Comparison of ENCODE assay signal across 24 cellular contexts in the genomic region with DNA sequence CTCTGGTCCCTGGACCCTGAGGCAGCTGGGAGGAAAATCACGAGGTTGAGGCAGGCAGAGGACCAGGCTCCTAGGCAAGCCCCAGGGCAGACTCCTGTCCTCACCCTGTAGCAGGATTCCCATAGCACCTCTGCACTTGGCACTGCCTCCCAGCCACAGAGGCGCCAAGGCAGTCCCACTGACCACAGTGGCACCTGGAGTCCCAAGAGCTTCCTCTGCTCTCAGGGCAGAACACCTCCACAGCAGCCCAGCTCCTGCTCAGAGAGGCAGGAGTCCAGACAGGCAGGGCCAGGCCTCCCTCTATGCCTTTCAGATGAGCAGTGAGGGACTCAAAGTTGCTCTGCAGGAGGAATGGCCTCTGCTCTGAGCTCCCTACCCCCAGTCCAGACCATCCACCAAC. TPM values are rescaled to one million over a fixed set of nuclear protein-coding genes. Genes with fewer than 3 reads are reported as not detected.
DNase-seq lines count a peak whose midpoint lies in the region; FAIRE-seq and TF ChIP-seq lines count a peak whose summit lies in the region.
"Had no signal": no experiment of that assay in that cellular context is flagged by ENCODE, and none has a peak within 500 bp of the region (broad histone marks: within the 10 kb centered on the region; RNA-seq: fewer than 3 reads in every experiment).

No MANE protein-coding gene starts in this region.

- DNase-seq in WERI-Rb-1 (no peak), ecto neural progenitor cell (ENCODE audit: low spot score) (peak; percentile 42), neural progenitor cell (ENCODE audit: low spot score) (no peak), GM20000 (ENCODE audit: low spot score) (no peak), GM12892 (ENCODE audit: insufficient read length) (no peak), breast epithelium (ENCODE audit: low spot score in 2 of 2) (no peak), NCI-H524 (lab: John Stamatoyannopoulos, UW) (no peak)
- DNase-seq: CD4-positive, CD25-positive, alpha-beta regulatory T cell; H9; KBM-7; NCI-H1105 treated with DMSO at 0.1 percent for 48 hours; NCI-H146; NCI-H2029; NCI-H446; NCI-H526; NK-92 treated with Interleukin-12 subunit alpha and Interleukin-12 subunit beta, amount 100 ng/mL, for 24 hours; PC-3 had no signal

- H3K4me3 ChIP-seq in WERI-Rb-1 (ENCODE audit: low read depth, low read length) (no peak overlapping the region), neural progenitor cell (no peak overlapping the region), breast epithelium (no peak overlapping the region)
- H3K4me3 ChIP-seq: BLaER1, GM23248, SJCRH30 had no signal

- no peak overlapping the region for H2AFZ ChIP-seq in neural progenitor cell (replicated peaks)
- H2AFZ ChIP-seq: GM23248 had no signal

- no peaks in the 10 kb centered on the region for H3K36me3 Mint-ChIP-seq in neural progenitor cell
- H3K36me3 Mint-ChIP-seq: CD4-positive, CD25-positive, alpha-beta regulatory T cell had no signal

- no peaks in the 10 kb centered on the region for H3K79me2 ChIP-seq in neural progenitor cell (ENCODE audit: low read depth)

- peaks cover 18% of the 10 kb centered on the region for H3K4me1 ChIP-seq in neural progenitor cell
- H3K4me1 ChIP-seq in breast epithelium = no peaks in the 10 kb centered on the region

- TF ChIP-seq POLR2A in GM12892 (IDR thresholded peaks at IDR 0.05; ENCODE audit: low read depth, low read length) (no peak), breast epithelium (IDR thresholded peaks at IDR 0.05) (no peak)

- peak overlapping the region; percentile 56 for H3K4me2 ChIP-seq in neural progenitor cell

- intact Hi-C loops in breast epithelium (cut with DNase I; ENCODE audit: low total_unique reads) = no loop called here

- no peaks in the 10 kb centered on the region for H3K9me3 Mint-ChIP-seq in neural progenitor cell
- H3K9me3 Mint-ChIP-seq: CD4-positive, CD25-positive, alpha-beta regulatory T cell; H9 had no signal

- H3F3A ChIP-seq in neural progenitor cell (ENCODE audit: low read depth) = no peaks in the 10 kb centered on the region

- H3K36me3 ChIP-seq in WERI-Rb-1 (peaks cover 5% of the 10 kb centered on the region; the same call in 1 of the 2 replicates), neural progenitor cell (no peaks in the 10 kb centered on the region), breast epithelium (no peaks in the 10 kb centered on the region)
- H3K36me3 ChIP-seq: BLaER1, SJCRH30 had no signal

- no peak overlapping the region for H3K9ac ChIP-seq in neural progenitor cell
- H3K9ac ChIP-seq: BLaER1, GM23248 had no signal

- peak overlapping the region; percentile 9 for H3K27ac Mint-ChIP-seq in neural progenitor cell
- H3K27ac Mint-ChIP-seq: CD4-positive, CD25-positive, alpha-beta regulatory T cell; H9 had no signal

- H3K4me3 Mint-ChIP-seq in neural progenitor cell = no peak overlapping the region
- H3K4me3 Mint-ChIP-seq: CD4-positive, CD25-positive, alpha-beta regulatory T cell; H9 had no signal

- peaks cover 13% of the 10 kb centered on the region for H3K27me3 Mint-ChIP-seq in neural progenitor cell (ENCODE audit: insufficient read depth, low read depth)

- no peaks in the 10 kb centered on the region for H4K20me1 ChIP-seq in neural progenitor cell (ENCODE audit: low read depth)
- H4K20me1 ChIP-seq: BLaER1 had no signal

- H3K27me3 ChIP-seq in WERI-Rb-1 (ENCODE audit: insufficient read depth, low read depth, severe bottlenecking) (no peaks in the 10 kb centered on the region), neural progenitor cell (peaks cover 21% of the 10 kb centered on the region), breast epithelium (no peaks in the 10 kb centered on the region)
- H3K27me3 ChIP-seq: BLaER1 had no signal

- no peak for TF ChIP-seq CTCF in WERI-Rb-1 (IDR thresholded peaks at IDR 0.05; ENCODE audit: low read depth, low read length)
- no peak for TF ChIP-seq CTCF in neural progenitor cell (IDR thresholded peaks at IDR 0.05)
- no peak for TF ChIP-seq CTCF in GM20000 (IDR thresholded peaks at IDR 0.05; ENCODE audit: extremely low read depth, missing control alignments)
- no peak for TF ChIP-seq CTCF in breast epithelium (IDR thresholded peaks at IDR 0.05)

- H3K27ac ChIP-seq in WERI-Rb-1 (peak overlapping the region; percentile 62), neural progenitor cell (no peak overlapping the region), temporal lobe (ENCODE audit: low read depth, low read length) (peak overlapping the region; percentile 79), breast epithelium (no peak overlapping the region)
- H3K27ac ChIP-seq: GM23248, SJCRH30 had no signal

- no peak for FAIRE-seq in GM12892 (lab: Jason Lieb, UNC)
- FAIRE-seq: A204.1 had no signal

- H3K9me3 ChIP-seq in WERI-Rb-1 (ENCODE audit: severe bottlenecking) (no peaks in the 10 kb centered on the region), neural progenitor cell (ENCODE audit: low read depth) (no peaks in the 10 kb centered on the region), breast epithelium (no peaks in the 10 kb centered on the region)
- H3K9me3 ChIP-seq: BLaER1, SJCRH30 had no signal

- peaks cover 35% of the 10 kb centered on the region for H3K4me1 Mint-ChIP-seq in neural progenitor cell
- H3K4me1 Mint-ChIP-seq: CD4-positive, CD25-positive, alpha-beta regulatory T cell had no signal

RNA-seq across cellular contexts. Expression of a gene that starts 34.9 kb away (rescaled TPM):
- total RNA-seq in neural progenitor cell (ENCODE audit: low replicate concordance) = 49.3 and 65.0 TPM in 2 replicates
- total RNA-seq in temporal lobe = 1.2 TPM
- polyA plus RNA-seq in GM12892 (2012; ENCODE audit: missing spikeins) = 22.7 TPM
- 1 to 10 TPM in 2 of 3 donors, under 1 TPM in 1; 0.15 to 1.4 (median 1.3) TPM for total RNA-seq in breast epithelium

RNA-seq across cellular contexts. Expression of a gene that starts 37.7 kb away (rescaled TPM):
- total RNA-seq in neural progenitor cell (ENCODE audit: low replicate concordance) (0.53 TPM in 1 of 2 replicates, not detected in the other), temporal lobe (8.9 TPM), breast epithelium (1 to 10 TPM in 1 of 3 donors, under 1 TPM in 1, not detected in 1; 0.73 to 2.6 TPM)
- 0.17 TPM for polyA plus RNA-seq in GM12892 (2012; ENCODE audit: missing spikeins)
- total RNA-seq: CD4-positive, CD25-positive, alpha-beta regulatory T cell; GM23248; LHCN-M2; SJCRH30 had no signal
- polyA plus RNA-seq: AG04450; CD4-positive, CD25-positive, alpha-beta regulatory T cell; GM23248 had no signal

Comparison
In these comparisons a context has a peak if more than half of its experiments do, and no peak if none do; other contexts are left out.
1. H3K27ac ChIP-seq: peak in WERI-Rb-1 (single experiment) and temporal lobe (single experiment); none in neural progenitor cell (single experiment) and breast epithelium (0 of 2).
2. RNA of a gene that starts 34.9 kb away (total RNA-seq): 49.3 to 65.0 TPM in neural progenitor cell; 0.15 to 1.4 TPM in breast epithelium and 1.2 TPM in temporal lobe (single experiment); every median in the first group is over 10 times any median in the second.